1 cellular context compared by ENCODE assay signal in genomic region chr12:53299101-53299453, GRCh38.
TF ChIP-seq lines count a peak whose summit lies in the region.

No MANE protein-coding gene starts in this region.

TF ChIP-seq in GM12878, 131 proteins besides CTCF, POLR2A, EP300 and RAD21:
- 0 out of 2 replicates have a peak, but pooled peaks have one; percentile 8 for TF ChIP-seq NR2F1 (conservative IDR thresholded peaks at IDR 0.05)
- TF ChIP-seq ZZZ3 (IDR thresholded peaks at IDR 0.05; ENCODE audit: control insufficient read depth, insufficient read length, low read depth), result no peak
